In genomic region chr21:15210235-15210678, GRCh38 we compare ENCODE assay signal across 12 cellular contexts.
A peak's percentile ranks its signal among the peaks of the same experiment; 100 is the strongest.
DNase-seq lines count a peak whose midpoint lies in the region; ATAC-seq and TF ChIP-seq lines count a peak whose summit lies in the region.
"Had no signal": no experiment of that assay in that cellular context is flagged by ENCODE, and none has a peak within 500 bp of the region (broad histone marks: within the 10 kb centered on the region; RNA-seq: fewer than 3 reads in every experiment).

No MANE protein-coding gene starts in this region.

- H3K36me3 ChIP-seq in right lobe of liver: no peaks in the 10 kb centered on the region

- ATAC-seq in right lobe of liver: peak; percentile 91 to 96 (median 94)
- no peak for ATAC-seq in HG03378 (IDR thresholded peaks at IDR 0.05; ENCODE audit: unreplicated experiment)
- ATAC-seq in GM21723 (IDR thresholded peaks at IDR 0.05; ENCODE audit: unreplicated experiment): no peak
- ATAC-seq in HG03432 (IDR thresholded peaks at IDR 0.05; ENCODE audit: unreplicated experiment): no peak
- ATAC-seq: Panc1 had no signal

- H3K27me3 ChIP-seq in right lobe of liver: no peaks in the 10 kb centered on the region

- TF ChIP-seq CTCF in cardiac fibroblast (IDR thresholded peaks at IDR 0.05; ENCODE audit: low read depth, low read length) (no peak), right lobe of liver (IDR thresholded peaks at IDR 0.05) (no peak)

- peaks cover 0 to 64% (median 21%) of the 10 kb centered on the region in 4 donors for H3K4me1 ChIP-seq in right lobe of liver

- peak overlapping the region in 1 of 3 donors; percentile 63 for H3K27ac ChIP-seq in right lobe of liver

- TF ChIP-seq POLR2A in right lobe of liver (IDR thresholded peaks at IDR 0.05): no peak

- DNase-seq in AG20443 (ENCODE audit: low spot score) (peak; percentile 29), LHCN-M2 (ENCODE audit: low read depth) (peak; percentile 28), cardiac fibroblast (ENCODE audit: low read depth in 2 of 2) (peak; percentile 62 to 64), right lobe of liver (peak; percentile 89 to 96 (median 95))
- DNase-seq in activated CD4-positive, alpha-beta T cell treated with anti-CD3 and anti-CD28 coated beads, Interleukin-2, amount 50 U/mL, for 1 hour: no peak
- DNase-seq: activated CD4-positive, alpha-beta memory T cell treated with anti-CD3 and anti-CD28 coated beads, Interleukin-2, amount 10 ng/mL, durations not matched to agents 7 days and 5 days; NCI-H1105 treated with DMSO at 0.1 percent for 48 hours; stimulated activated CD4-positive, alpha-beta T cell treated with anti-CD3 and anti-CD28 coated beads, Interleukin-4, amount 100 ng/mL, for 4 hours had no signal

- H3K4me3 ChIP-seq in cardiac fibroblast (replicated peaks in 1 of 2; ENCODE audit: low read depth in 2 of 2, low read length in 2 of 2): no peak overlapping the region
- H3K4me3 ChIP-seq in right lobe of liver: no peak overlapping the region

- intact Hi-C loops in right lobe of liver (cut with DNase I): no loop called here

- 5% methylated on average over 3 of the region's 3 CpGs for WGBS in right lobe of liver (ENCODE audit: insufficient coverage, low coverage, low lambda C conversion rate, missing lambda C conversion rate)

- H3K9me3 ChIP-seq in right lobe of liver: no peaks in the 10 kb centered on the region

Comparison
In these comparisons a context has a peak if more than half of its experiments do, and no peak if none do; other contexts are left out.
1. ATAC-seq: peak in right lobe of liver (4 of 4); none in HG03378 (single experiment), GM21723 (single experiment) and HG03432 (single experiment).